Comparison of ENCODE assay signal across 8 cellular contexts in the genomic region with DNA sequence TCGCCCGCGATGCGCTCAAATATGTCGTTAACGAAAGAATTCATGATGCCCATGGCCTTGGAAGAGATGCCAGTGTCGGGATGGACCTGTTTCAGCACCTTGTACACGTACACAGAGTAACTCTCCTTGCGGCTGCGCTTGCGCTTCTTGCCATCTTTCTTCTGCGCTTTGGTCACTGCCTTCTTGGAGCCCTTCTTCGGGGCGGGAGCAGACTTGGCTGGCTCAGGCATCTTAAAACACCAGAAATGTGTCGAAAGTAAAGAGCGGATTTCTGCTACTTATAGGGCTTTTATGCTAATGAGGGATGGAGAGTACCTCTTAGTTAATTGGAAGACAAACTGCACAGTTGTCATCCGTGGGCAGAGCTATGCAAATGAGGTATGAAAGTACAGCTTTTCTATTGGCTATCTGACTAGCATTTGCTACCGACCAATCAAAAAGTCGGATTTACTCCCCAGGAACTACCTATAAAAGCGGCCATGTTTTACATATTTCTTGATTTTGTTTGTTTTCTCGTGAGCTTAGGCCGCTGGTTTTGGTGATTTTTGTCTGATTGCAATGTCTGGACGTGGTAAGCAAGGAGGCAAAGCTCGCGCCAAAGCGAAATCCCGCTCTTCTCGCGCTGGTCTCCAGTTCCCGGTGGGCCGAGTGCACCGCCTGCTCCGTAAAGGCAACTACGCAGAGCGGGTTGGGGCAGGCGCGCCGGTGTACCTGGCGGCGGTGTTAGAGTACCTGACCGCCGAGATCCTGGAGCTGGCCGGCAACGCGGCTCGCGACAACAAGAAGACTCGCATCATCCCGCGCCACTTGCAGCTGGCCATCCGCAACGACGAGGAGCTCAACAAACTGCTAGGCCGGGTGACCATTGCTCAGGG. TPM values are rescaled to one million over a fixed set of nuclear protein-coding genes. Genes with fewer than 3 reads are reported as not detected.
A peak's percentile ranks its signal among the peaks of the same experiment; 100 is the strongest.
DNase-seq lines count a peak whose midpoint lies in the region; ATAC-seq and TF ChIP-seq lines count a peak whose summit lies in the region.

No MANE protein-coding gene starts in this region.

- H3K4me3 ChIP-seq in GM12875 (ENCODE audit: low read depth, low read length) (peak overlapping the region; percentile 64), SU-DHL-6 (ENCODE audit: insufficient read depth, low read length, poor library complexity, severe bottlenecking) (peak overlapping the region; percentile 59), adipocyte (ENCODE audit: low read length) (peak overlapping the region; percentile 98), ovary (peak overlapping the region; percentile 90), transverse colon (peak overlapping the region; percentile 59 to 84 (median 78))

- H3K27ac ChIP-seq in SU-DHL-6 (ENCODE audit: low read depth, low read length), result peak overlapping the region; percentile 94
- H3K27ac ChIP-seq in ovary, result peak overlapping the region; percentile 66 to 93
- peak overlapping the region; percentile 93 to 99 (median 98) for H3K27ac ChIP-seq in transverse colon

- intact Hi-C loops in Right ventricle myocardium superior (cut with DNase I), result loop anchor here (2.0 to 5.0 kb wide), 2 partner anchors 35 to 73 kb away; a partner anchor contains a TSS
- intact Hi-C loops in ovary (cut with DNase I), result loop anchor here (1.0 to 10.0 kb wide), 4 partner anchors 33 to 161 kb away; a partner anchor contains a TSS
- intact Hi-C loops in transverse colon (cut with DNase I; ENCODE audit: low total_unique reads), result loop anchor here (2.0 to 5.0 kb wide), 3 partner anchors 33 to 78 kb away; a partner anchor contains a TSS

- H3K36me3 ChIP-seq in SU-DHL-6 (ENCODE audit: low read length) (no peaks in the 10 kb centered on the region), adipocyte (ENCODE audit: control insufficient read depth, insufficient read depth, low read length, severe bottlenecking) (peaks cover 12% of the 10 kb centered on the region), ovary (no peaks in the 10 kb centered on the region), transverse colon (peaks cover 0 to 14% (median 0%) of the 10 kb centered on the region in 4 donors)

- peaks cover 40% of the 10 kb centered on the region for H3F3A ChIP-seq in SU-DHL-6 (ENCODE audit: insufficient read depth)

- no peak for TF ChIP-seq CTCF in GM12875 (IDR thresholded peaks at IDR 0.05; ENCODE audit: borderline replicate concordance, insufficient read depth, low read depth, low read length)
- TF ChIP-seq CTCF in SU-DHL-6 (IDR thresholded peaks at IDR 0.05; ENCODE audit: insufficient read depth, low read length, poor library complexity, severe bottlenecking), result no peak
- TF ChIP-seq CTCF in ovary (IDR thresholded peaks at IDR 0.05), result no peak
- no peak for TF ChIP-seq CTCF in transverse colon (IDR thresholded peaks at IDR 0.05)

- peak overlapping the region; percentile 72 for H3K4me2 ChIP-seq in SU-DHL-6 (ENCODE audit: low read depth, low read length, poor library complexity, severe bottlenecking)

- TF ChIP-seq POLR2A in ovary (IDR thresholded peaks at IDR 0.05), result peak; percentile 98
- TF ChIP-seq POLR2A in transverse colon (IDR thresholded peaks at IDR 0.05), result peak; percentile 100

- H3K4me1 ChIP-seq in adipocyte (ENCODE audit: control insufficient read depth, insufficient read depth, low read length) (peaks cover 27% of the 10 kb centered on the region), ovary (ENCODE audit: insufficient read depth) (peaks cover 3% of the 10 kb centered on the region), transverse colon (peaks cover 9 to 29% (median 23%) of the 10 kb centered on the region in 4 donors)

- H2AFZ ChIP-seq in SU-DHL-6 (ENCODE audit: low read depth, low read length, severe bottlenecking), result no peak overlapping the region

- in situ Hi-C loops in transverse colon (cut with MboI; ENCODE audit: low pct_ligation_motif_present in 1 of 4, low pct_unique_long_range_greater_than_20kb in 1 of 4, low sequenced_read_pairs in 3 of 4), result loop anchor here in 1 of 4 donors (5.0 to 25.0 kb wide), 2 partner anchors 33 to 1013 kb away; a partner anchor contains a TSS

- H3K27me3 ChIP-seq in SU-DHL-6 (ENCODE audit: low read length) (no peaks in the 10 kb centered on the region), adipocyte (replicated peaks; ENCODE audit: control insufficient read depth, insufficient read depth, low read length) (no peaks in the 10 kb centered on the region), ovary (no peaks in the 10 kb centered on the region), transverse colon (no peaks in the 10 kb centered on the region)

- DNase-seq in NCI-H1417 (lab: John Stamatoyannopoulos, UW) (peak; percentile 92 to 98 (median 98)), adipocyte (ENCODE audit: low read depth) (peak; percentile 98), Right ventricle myocardium superior (peak; percentile 81), ovary (peak; percentile 78 to 87 (median 82)), transverse colon (peak; percentile 82)

- TF ChIP-seq EP300 in ovary (IDR thresholded peaks at IDR 0.05) (no peak), transverse colon (IDR thresholded peaks at IDR 0.05; ENCODE audit: low read depth) (no peak)

- H3K9ac ChIP-seq in SU-DHL-6 (ENCODE audit: low read length) (peak overlapping the region; percentile 66), adipocyte (ENCODE audit: low read length) (peak overlapping the region; percentile 93)

- no peaks in the 10 kb centered on the region for H3K9me2 ChIP-seq in SU-DHL-6 (replicated peaks; ENCODE audit: insufficient read depth, low read length)

- WGBS in ovary, 3 donors, result 0 to 1% (median 0%) methylated on average over 41 to 54 of the region's 54 CpGs
- 0 to 1% methylated on average over 4 to 54 of the region's 54 CpGs for WGBS in transverse colon (ENCODE audit: low coverage in 1 of 2), 2 donors

- H4K20me1 ChIP-seq in SU-DHL-6 (ENCODE audit: low read depth, low read length), result no peaks in the 10 kb centered on the region

- no peaks in the 10 kb centered on the region for H3K9me3 ChIP-seq in SU-DHL-6 (ENCODE audit: insufficient read depth, low read length)
- no peaks in the 10 kb centered on the region for H3K9me3 ChIP-seq in adipocyte (ENCODE audit: control insufficient read depth, low read length)
- no peaks in the 10 kb centered on the region for H3K9me3 ChIP-seq in ovary
- H3K9me3 ChIP-seq in transverse colon, result no peaks in the 10 kb centered on the region

- no peaks in the 10 kb centered on the region for H3K79me2 ChIP-seq in SU-DHL-6 (ENCODE audit: insufficient read depth, low read length)

- ATAC-seq in HG02763 (IDR thresholded peaks at IDR 0.05; ENCODE audit: unreplicated experiment) (peak; percentile 78), Right ventricle myocardium superior (ENCODE audit: poor library complexity) (peak; percentile 93)

RNA-seq across cellular contexts. Expression of a gene that starts 36.7 kb away (rescaled TPM):
- total RNA-seq in Right ventricle myocardium superior (5.2 TPM), ovary (1 to 10 TPM; 3.6 to 9.0 (median 7.4) TPM), transverse colon (1 to 10 TPM; 1.6 to 7.8 (median 5.0) TPM)
- 10 to 100 TPM in 1 of 2 donors, 1 to 10 TPM in 1; 5.8 to 25.8 TPM for polyA plus RNA-seq in ovary

Comparison
In these comparisons a context has a peak if more than half of its experiments do, and no peak if none do; other contexts are left out.
1. Peak in every context shown above with its lines: DNase-seq, ATAC-seq, H3K4me3 ChIP-seq and H3K27ac ChIP-seq.